Comparison of ENCODE assay signal across 8 cellular contexts in the genomic region with DNA sequence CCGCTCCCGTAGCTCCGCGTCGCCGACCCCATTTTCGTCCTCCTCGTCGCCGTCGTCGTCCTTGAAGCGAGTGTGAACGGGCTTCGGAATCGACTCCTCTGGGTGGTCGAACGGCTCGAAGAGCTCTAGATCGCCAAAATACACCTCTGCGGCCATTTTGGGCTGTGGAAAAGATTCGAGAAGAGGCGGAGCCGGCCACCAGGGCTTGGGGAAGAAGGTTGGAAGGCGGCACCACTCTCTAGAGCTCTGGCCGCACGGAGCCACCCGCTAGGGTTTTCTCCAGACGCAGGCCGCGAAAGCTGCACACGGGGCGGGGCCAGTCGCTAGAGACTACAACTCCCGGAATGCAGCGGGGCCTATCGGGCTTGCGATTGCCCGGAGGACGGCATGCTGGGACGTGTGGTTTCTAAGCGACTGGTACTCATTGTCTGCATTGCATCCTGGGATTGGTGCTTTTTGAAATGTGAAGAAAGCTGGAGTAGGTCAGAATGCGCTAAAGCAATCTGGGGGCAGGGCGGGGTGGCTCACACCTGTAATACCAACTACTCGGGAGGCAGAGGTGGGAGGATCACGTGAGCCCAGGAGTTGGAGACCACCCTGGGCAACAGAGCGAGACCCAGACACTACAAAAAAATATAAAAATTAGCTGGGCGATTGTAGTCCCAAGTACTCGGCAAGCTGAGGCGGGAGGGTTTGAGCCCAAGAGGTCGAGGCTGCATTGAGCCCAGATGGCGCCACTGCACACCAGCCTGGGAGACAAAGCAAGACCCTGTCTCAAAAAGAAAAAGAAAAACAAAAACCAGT. TPM values are rescaled to one million over a fixed set of nuclear protein-coding genes. Genes with fewer than 3 reads are reported as not detected.
DNase-seq lines count a peak whose midpoint lies in the region; ATAC-seq and TF ChIP-seq lines count a peak whose summit lies in the region.

Gene ZCCHC8 (minus strand): TSS at position 248 of the 804 bp plus-strand sequence. CDS start 92 bp downstream, at position 156.

- H3K4me1 Mint-ChIP-seq in WTC11, result peaks cover 20% of the 10 kb centered on the region

- DNase-seq in AG09309 (ENCODE audit: low read depth), result peak; percentile 91
- DNase-seq in NCI-H226, result peak; percentile 99
- DNase-seq in WTC11 (ENCODE audit: low spot score), result peak; percentile 98
- peak; percentile 98 to 99 for DNase-seq in cardiac fibroblast (ENCODE audit: low read depth in 2 of 2)
- peak; percentile 93 for DNase-seq in iPS-NIHi7 (ENCODE audit: extremely low spot score)
- peak; percentile 96 for DNase-seq in smooth muscle cell of the brain vasculature (ENCODE audit: low read depth, low spot score)

- H3K27me3 Mint-ChIP-seq in WTC11 (ENCODE audit: low read depth), result no peaks in the 10 kb centered on the region

- no peaks in the 10 kb centered on the region for H3K9me3 Mint-ChIP-seq in WTC11

- H3K27ac Mint-ChIP-seq in WTC11, result peak within 1 kb of the TSS; percentile 99

- ATAC-seq in GM18909 (IDR thresholded peaks at IDR 0.05; ENCODE audit: poor library complexity, unreplicated experiment) (peak; percentile 95), HG03175 (IDR thresholded peaks at IDR 0.05; ENCODE audit: unreplicated experiment) (peak; percentile 96), WTC11 (peak; percentile 94)

- CTCF ChIA-PET in WTC11 (lab: Charles Lee), result interaction anchor here (0.6 to 2.1 kb wide), 4 partner anchors 29 to 268 kb away, joined by 3 to 18 read pairs (median 6); no protein-coding TSS in a partner anchor

- peak within 1 kb of the TSS; percentile 88 for H3K4me3 Mint-ChIP-seq in WTC11

- POLR2A ChIA-PET in WTC11 (lab: Charles Lee), result interaction anchor here (0.5 to 2.4 kb wide), 18 partner anchors 10 to 1083 kb away, joined by 3 to 46 read pairs (median 4); partner anchors contain the start of genes CLIP1, DIABLO, KNTC1 and MPHOSPH9

- no peak for TF ChIP-seq CTCF in AG09309 (IDR thresholded peaks at IDR 0.05; ENCODE audit: control insufficient read depth, insufficient read depth, low read depth, low read length, missing control alignments)
- TF ChIP-seq CTCF in WTC11 (IDR thresholded peaks at IDR 0.05), result no peak
- TF ChIP-seq CTCF in cardiac fibroblast (IDR thresholded peaks at IDR 0.05; ENCODE audit: low read depth, low read length), result no peak

- H3K4me3 ChIP-seq in AG09309 (ENCODE audit: control insufficient read depth, low read depth, low read length), result peak within 1 kb of the TSS; percentile 85
- H3K4me3 ChIP-seq in cardiac fibroblast (replicated peaks in 1 of 2; ENCODE audit: low read depth in 2 of 2, low read length in 2 of 2), result peak within 1 kb of the TSS; percentile 87 to 88

- peaks cover 23% of the 10 kb centered on the region for H3K36me3 Mint-ChIP-seq in WTC11

TF ChIP-seq in WTC11, 78 proteins besides CTCF, POLR2A, EP300 and RAD21 (continues in another document):
- TF ChIP-seq ZNF121 (CRISPR knock-in tag; IDR thresholded peaks at IDR 0.05), result peak; percentile 93
- TF ChIP-seq, protein P1, sequence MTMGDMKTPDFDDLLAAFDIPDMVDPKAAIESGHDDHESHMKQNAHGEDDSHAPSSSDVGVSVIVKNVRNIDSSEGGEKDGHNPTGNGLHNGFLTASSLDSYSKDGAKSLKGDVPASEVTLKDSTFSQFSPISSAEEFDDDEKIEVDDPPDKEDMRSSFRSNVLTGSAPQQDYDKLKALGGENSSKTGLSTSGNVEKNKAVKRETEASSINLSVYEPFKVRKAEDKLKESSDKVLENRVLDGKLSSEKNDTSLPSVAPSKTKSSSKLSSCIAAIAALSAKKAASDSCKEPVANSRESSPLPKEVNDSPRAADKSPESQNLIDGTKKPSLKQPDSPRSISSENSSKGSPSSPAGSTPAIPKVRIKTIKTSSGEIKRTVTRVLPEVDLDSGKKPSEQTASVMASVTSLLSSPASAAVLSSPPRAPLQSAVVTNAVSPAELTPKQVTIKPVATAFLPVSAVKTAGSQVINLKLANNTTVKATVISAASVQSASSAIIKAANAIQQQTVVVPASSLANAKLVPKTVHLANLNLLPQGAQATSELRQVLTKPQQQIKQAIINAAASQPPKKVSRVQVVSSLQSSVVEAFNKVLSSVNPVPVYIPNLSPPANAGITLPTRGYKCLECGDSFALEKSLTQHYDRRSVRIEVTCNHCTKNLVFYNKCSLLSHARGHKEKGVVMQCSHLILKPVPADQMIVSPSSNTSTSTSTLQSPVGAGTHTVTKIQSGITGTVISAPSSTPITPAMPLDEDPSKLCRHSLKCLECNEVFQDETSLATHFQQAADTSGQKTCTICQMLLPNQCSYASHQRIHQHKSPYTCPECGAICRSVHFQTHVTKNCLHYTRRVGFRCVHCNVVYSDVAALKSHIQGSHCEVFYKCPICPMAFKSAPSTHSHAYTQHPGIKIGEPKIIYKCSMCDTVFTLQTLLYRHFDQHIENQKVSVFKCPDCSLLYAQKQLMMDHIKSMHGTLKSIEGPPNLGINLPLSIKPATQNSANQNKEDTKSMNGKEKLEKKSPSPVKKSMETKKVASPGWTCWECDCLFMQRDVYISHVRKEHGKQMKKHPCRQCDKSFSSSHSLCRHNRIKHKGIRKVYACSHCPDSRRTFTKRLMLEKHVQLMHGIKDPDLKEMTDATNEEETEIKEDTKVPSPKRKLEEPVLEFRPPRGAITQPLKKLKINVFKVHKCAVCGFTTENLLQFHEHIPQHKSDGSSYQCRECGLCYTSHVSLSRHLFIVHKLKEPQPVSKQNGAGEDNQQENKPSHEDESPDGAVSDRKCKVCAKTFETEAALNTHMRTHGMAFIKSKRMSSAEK (CRISPR knock-in tag; IDR thresholded peaks at IDR 0.05; ENCODE audit: borderline replicate concordance), result no peak
- peak; percentile 89 for TF ChIP-seq SP1 (CRISPR knock-in tag; conservative IDR thresholded peaks at IDR 0.05)
- TF ChIP-seq, protein P2, sequence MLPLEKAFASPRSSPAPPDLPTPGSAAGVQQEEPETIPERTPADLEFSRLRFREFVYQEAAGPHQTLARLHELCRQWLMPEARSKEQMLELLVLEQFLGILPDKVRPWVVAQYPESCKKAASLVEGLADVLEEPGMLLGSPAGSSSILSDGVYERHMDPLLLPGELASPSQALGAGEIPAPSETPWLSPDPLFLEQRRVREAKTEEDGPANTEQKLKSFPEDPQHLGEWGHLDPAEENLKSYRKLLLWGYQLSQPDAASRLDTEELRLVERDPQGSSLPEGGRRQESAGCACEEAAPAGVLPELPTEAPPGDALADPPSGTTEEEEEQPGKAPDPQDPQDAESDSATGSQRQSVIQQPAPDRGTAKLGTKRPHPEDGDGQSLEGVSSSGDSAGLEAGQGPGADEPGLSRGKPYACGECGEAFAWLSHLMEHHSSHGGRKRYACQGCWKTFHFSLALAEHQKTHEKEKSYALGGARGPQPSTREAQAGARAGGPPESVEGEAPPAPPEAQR (CRISPR knock-in tag; IDR thresholded peaks at IDR 0.05), result no peak
- TF ChIP-seq ELF4 (CRISPR knock-in tag; IDR thresholded peaks at IDR 0.05; ENCODE audit: low read depth), result no peak
- no peak for TF ChIP-seq ZNF138 (CRISPR knock-in tag; conservative IDR thresholded peaks at IDR 0.05)
- TF ChIP-seq ZNF219 (CRISPR knock-in tag; IDR thresholded peaks at IDR 0.05; ENCODE audit: borderline replicate concordance), result no peak
- 0 out of 2 replicates have a peak, but pooled peaks have one; percentile 59 for TF ChIP-seq RELA (CRISPR knock-in tag; IDR thresholded peaks at IDR 0.05; ENCODE audit: borderline replicate concordance)
- TF ChIP-seq, protein P3, sequence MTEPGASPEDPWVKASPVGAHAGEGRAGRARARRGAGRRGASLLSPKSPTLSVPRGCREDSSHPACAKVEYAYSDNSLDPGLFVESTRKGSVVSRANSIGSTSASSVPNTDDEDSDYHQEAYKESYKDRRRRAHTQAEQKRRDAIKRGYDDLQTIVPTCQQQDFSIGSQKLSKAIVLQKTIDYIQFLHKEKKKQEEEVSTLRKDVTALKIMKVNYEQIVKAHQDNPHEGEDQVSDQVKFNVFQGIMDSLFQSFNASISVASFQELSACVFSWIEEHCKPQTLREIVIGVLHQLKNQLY (CRISPR knock-in tag; IDR thresholded peaks at IDR 0.05), result no peak
- no peak for TF ChIP-seq SOX15 (CRISPR knock-in tag; IDR thresholded peaks at IDR 0.05)
- TF ChIP-seq, protein P4, sequence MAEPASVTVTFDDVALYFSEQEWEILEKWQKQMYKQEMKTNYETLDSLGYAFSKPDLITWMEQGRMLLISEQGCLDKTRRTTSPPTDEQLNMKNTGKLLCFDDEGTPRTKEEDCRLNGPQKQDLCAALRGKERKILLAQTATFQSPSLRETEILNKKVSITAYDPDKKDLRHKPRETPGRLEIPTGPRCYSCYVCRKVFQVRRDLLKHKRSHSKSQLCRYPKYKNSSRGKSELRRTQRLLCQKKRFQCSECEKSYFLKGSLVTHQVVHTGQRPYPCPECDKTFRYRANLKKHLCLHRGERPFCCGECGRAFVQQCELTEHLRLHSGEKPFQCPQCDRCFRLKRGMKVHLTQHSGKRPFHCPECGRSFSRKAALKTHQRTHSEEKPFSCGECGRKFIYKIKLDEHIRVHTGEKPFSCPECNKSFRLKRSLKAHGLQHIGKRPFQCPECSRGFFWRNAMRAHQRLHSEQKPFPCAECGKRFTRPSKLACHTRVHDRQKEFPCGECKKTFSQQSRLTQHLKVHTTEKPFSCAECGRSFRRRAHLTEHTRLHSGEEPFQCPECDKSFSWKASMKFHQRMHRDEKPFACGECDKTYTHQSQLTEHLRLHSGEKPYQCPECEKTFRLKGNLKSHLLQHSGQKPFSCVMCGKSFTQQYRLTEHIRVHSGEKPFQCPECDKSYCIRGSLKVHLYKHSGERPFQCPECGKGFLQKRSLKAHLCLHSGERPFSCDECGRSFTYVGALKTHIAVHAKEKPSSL (CRISPR knock-in tag; conservative IDR thresholded peaks at IDR 0.05), result no peak
- TF ChIP-seq, protein P5, sequence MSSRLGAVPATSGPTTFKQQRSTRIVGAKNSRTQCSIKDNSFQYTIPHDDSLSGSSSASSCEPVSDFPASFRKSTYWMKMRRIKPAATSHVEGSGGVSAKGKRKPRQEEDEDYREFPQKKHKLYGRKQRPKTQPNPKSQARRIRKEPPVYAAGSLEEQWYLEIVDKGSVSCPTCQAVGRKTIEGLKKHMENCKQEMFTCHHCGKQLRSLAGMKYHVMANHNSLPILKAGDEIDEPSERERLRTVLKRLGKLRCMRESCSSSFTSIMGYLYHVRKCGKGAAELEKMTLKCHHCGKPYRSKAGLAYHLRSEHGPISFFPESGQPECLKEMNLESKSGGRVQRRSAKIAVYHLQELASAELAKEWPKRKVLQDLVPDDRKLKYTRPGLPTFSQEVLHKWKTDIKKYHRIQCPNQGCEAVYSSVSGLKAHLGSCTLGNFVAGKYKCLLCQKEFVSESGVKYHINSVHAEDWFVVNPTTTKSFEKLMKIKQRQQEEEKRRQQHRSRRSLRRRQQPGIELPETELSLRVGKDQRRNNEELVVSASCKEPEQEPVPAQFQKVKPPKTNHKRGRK (CRISPR knock-in tag; IDR thresholded peaks at IDR 0.05; ENCODE audit: borderline replicate concordance), result no peak
- TF ChIP-seq NFE2L1 (CRISPR knock-in tag; IDR thresholded peaks at IDR 0.05), result no peak

RNA-seq across cellular contexts. Expression of gene ZCCHC8, which starts in this region (rescaled TPM):
- 24.3 to 28.4 TPM (median 25.7 TPM) in 3 replicates for total RNA-seq in WTC11 (2021)

Comparison
In these comparisons a context has a peak if more than half of its experiments do, and no peak if none do; other contexts are left out.
1. Peak in every context shown above with its lines: DNase-seq, ATAC-seq and H3K4me3 ChIP-seq.